In the genomic region with DNA sequence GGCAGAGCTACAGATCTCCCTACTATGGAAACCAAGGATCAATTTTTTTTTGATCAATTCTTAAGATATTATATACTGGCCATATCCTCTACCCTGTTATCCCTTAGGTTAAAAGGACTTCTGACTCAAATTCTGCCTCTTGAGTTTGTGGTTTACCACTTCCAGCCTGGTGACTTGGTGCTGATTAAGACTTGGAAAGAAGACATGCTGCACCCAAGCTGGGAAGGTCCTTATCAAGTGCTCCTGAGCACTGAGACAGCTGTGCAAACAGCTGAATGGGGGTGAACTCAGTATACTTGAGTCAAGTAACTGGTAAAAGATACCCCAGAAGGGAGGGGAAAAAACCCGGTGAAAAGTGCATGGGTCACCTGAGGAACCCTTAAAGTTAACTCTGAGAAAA, we compare ENCODE assay signal across 1 cellular context.
TF ChIP-seq lines count a peak whose summit lies in the region.

No MANE protein-coding gene starts in this region.

TF ChIP-seq in K562, 482 proteins besides CTCF, POLR2A, EP300 and RAD21 (continued from another document and continues in another):
- TF ChIP-seq, protein P1, sequence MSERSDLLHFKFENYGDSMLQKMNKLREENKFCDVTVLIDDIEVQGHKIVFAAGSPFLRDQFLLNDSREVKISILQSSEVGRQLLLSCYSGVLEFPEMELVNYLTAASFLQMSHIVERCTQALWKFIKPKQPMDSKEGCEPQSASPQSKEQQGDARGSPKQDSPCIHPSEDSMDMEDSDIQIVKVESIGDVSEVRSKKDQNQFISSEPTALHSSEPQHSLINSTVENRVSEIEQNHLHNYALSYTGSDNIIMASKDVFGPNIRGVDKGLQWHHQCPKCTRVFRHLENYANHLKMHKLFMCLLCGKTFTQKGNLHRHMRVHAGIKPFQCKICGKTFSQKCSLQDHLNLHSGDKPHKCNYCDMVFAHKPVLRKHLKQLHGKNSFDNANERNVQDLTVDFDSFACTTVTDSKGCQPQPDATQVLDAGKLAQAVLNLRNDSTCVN (CRISPR knock-in tag; IDR thresholded peaks at IDR 0.05) = no peak
- TF ChIP-seq ARID1B (IDR thresholded peaks at IDR 0.05) = peak; percentile 94
- TF ChIP-seq U2AF1 (optimal IDR thresholded peaks at IDR 0.05; ENCODE audit: low read depth, low read length) = no peak
- no peak for TF ChIP-seq PCBP2 (IDR thresholded peaks at IDR 0.05; ENCODE audit: low read depth, low read length, poor library complexity, severe bottlenecking)
- TF ChIP-seq KLF1 (tag; IDR thresholded peaks at IDR 0.05) = no peak
- TF ChIP-seq MYNN (IDR thresholded peaks at IDR 0.05) = peak; percentile 82
- TF ChIP-seq MYNN (CRISPR knock-in tag; IDR thresholded peaks at IDR 0.05) = no peak
- TF ChIP-seq MAZ (CRISPR knock-in tag; conservative IDR thresholded peaks at IDR 0.05 in 1 of 2, IDR thresholded peaks at IDR 0.05 in 1 of 2) = 0 out of 4 replicates have a peak, but pooled peaks of 1 of the 2 experiments have one; percentile 38
- TF ChIP-seq JUNB (CRISPR knock-in tag; conservative IDR thresholded peaks at IDR 0.05) = no peak
- TF ChIP-seq NCOR1 (IDR thresholded peaks at IDR 0.05) = peak; percentile 89
- TF ChIP-seq STAT5A (IDR thresholded peaks at IDR 0.05; ENCODE audit: borderline replicate concordance, low read length) = peak; percentile 80
- no peak for TF ChIP-seq BRD9 (IDR thresholded peaks at IDR 0.05; ENCODE audit: low read depth, partially characterized antibody)
- no peak for TF ChIP-seq ZNF24 (IDR thresholded peaks at IDR 0.05)
- TF ChIP-seq FOXK1 (CRISPR knock-in tag; IDR thresholded peaks at IDR 0.05; ENCODE audit: borderline replicate concordance) = no peak
- no peak for TF ChIP-seq NR1H2 (CRISPR knock-in tag; IDR thresholded peaks at IDR 0.05)
- TF ChIP-seq TAF9B (IDR thresholded peaks at IDR 0.05; ENCODE audit: partially characterized antibody) = peak; percentile 65
- TF ChIP-seq, protein P2, sequence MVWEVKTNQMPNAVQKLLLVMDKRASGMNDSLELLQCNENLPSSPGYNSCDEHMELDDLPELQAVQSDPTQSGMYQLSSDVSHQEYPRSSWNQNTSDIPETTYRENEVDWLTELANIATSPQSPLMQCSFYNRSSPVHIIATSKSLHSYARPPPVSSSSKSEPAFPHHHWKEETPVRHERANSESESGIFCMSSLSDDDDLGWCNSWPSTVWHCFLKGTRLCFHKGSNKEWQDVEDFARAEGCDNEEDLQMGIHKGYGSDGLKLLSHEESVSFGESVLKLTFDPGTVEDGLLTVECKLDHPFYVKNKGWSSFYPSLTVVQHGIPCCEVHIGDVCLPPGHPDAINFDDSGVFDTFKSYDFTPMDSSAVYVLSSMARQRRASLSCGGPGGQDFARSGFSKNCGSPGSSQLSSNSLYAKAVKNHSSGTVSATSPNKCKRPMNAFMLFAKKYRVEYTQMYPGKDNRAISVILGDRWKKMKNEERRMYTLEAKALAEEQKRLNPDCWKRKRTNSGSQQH (CRISPR knock-in tag; IDR thresholded peaks at IDR 0.05) = no peak
- TF ChIP-seq YY1 (IDR thresholded peaks at IDR 0.05; ENCODE audit: borderline replicate concordance in 1 of 3, control insufficient read depth in 1 of 3, extremely low read depth in 1 of 3, insufficient read depth in 3 of 3, insufficient read length in 1 of 3, insufficient replicate concordance in 2 of 3, low read depth in 1 of 3, low read length in 2 of 3) = no peak
- TF ChIP-seq SMARCB1 (IDR thresholded peaks at IDR 0.05; ENCODE audit: insufficient read length, low read depth) = no peak
- no peak for TF ChIP-seq PTRF (tag; IDR thresholded peaks at IDR 0.05)
- TF ChIP-seq, protein P3, sequence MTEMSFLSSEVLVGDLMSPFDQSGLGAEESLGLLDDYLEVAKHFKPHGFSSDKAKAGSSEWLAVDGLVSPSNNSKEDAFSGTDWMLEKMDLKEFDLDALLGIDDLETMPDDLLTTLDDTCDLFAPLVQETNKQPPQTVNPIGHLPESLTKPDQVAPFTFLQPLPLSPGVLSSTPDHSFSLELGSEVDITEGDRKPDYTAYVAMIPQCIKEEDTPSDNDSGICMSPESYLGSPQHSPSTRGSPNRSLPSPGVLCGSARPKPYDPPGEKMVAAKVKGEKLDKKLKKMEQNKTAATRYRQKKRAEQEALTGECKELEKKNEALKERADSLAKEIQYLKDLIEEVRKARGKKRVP (CRISPR knock-in tag; IDR thresholded peaks at IDR 0.05) = no peak
- no peak for TF ChIP-seq SAFB2 (IDR thresholded peaks at IDR 0.05; ENCODE audit: borderline replicate concordance, low read depth, low read length, severe bottlenecking)
- TF ChIP-seq ZNF77 (CRISPR knock-in tag; IDR thresholded peaks at IDR 0.05) = no peak
- TF ChIP-seq PHTF2 (CRISPR knock-in tag; IDR thresholded peaks at IDR 0.05) = no peak
- TF ChIP-seq MEF2A (IDR thresholded peaks at IDR 0.05; ENCODE audit: control insufficient read depth, low read depth, low read length) = 0 out of 2 replicates have a peak, but pooled peaks have one; percentile 25
- TF ChIP-seq, protein P4, sequence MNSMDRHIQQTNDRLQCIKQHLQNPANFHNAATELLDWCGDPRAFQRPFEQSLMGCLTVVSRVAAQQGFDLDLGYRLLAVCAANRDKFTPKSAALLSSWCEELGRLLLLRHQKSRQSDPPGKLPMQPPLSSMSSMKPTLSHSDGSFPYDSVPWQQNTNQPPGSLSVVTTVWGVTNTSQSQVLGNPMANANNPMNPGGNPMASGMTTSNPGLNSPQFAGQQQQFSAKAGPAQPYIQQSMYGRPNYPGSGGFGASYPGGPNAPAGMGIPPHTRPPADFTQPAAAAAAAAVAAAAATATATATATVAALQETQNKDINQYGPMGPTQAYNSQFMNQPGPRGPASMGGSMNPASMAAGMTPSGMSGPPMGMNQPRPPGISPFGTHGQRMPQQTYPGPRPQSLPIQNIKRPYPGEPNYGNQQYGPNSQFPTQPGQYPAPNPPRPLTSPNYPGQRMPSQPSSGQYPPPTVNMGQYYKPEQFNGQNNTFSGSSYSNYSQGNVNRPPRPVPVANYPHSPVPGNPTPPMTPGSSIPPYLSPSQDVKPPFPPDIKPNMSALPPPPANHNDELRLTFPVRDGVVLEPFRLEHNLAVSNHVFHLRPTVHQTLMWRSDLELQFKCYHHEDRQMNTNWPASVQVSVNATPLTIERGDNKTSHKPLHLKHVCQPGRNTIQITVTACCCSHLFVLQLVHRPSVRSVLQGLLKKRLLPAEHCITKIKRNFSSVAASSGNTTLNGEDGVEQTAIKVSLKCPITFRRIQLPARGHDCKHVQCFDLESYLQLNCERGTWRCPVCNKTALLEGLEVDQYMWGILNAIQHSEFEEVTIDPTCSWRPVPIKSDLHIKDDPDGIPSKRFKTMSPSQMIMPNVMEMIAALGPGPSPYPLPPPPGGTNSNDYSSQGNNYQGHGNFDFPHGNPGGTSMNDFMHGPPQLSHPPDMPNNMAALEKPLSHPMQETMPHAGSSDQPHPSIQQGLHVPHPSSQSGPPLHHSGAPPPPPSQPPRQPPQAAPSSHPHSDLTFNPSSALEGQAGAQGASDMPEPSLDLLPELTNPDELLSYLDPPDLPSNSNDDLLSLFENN (IDR thresholded peaks at IDR 0.05; ENCODE audit: low read depth in 2 of 2, low read length in 2 of 2) = peak in 1 of 2 experiments; percentile 89; a peak in 2 of 4 replicates
- TF ChIP-seq ZNF699 (CRISPR knock-in tag; IDR thresholded peaks at IDR 0.05; ENCODE audit: insufficient replicate concordance) = no peak
- TF ChIP-seq HMGN3 (IDR thresholded peaks at IDR 0.05; ENCODE audit: borderline replicate concordance, extremely low read depth, insufficient read length, low read depth, low read length) = no peak
- TF ChIP-seq TEAD4 (IDR thresholded peaks at IDR 0.05; ENCODE audit: low read length) = peak; percentile 95
- TF ChIP-seq TEAD4 (CRISPR knock-in tag; IDR thresholded peaks at IDR 0.05; ENCODE audit: borderline replicate concordance) = no peak
- TF ChIP-seq ZNF133 (CRISPR knock-in tag; IDR thresholded peaks at IDR 0.05) = no peak
- peak in 1 of 2 experiments; percentile 6; a peak in 1 of 4 replicates for TF ChIP-seq SRF (CRISPR knock-in tag; IDR thresholded peaks at IDR 0.05)
- TF ChIP-seq, protein P5, sequence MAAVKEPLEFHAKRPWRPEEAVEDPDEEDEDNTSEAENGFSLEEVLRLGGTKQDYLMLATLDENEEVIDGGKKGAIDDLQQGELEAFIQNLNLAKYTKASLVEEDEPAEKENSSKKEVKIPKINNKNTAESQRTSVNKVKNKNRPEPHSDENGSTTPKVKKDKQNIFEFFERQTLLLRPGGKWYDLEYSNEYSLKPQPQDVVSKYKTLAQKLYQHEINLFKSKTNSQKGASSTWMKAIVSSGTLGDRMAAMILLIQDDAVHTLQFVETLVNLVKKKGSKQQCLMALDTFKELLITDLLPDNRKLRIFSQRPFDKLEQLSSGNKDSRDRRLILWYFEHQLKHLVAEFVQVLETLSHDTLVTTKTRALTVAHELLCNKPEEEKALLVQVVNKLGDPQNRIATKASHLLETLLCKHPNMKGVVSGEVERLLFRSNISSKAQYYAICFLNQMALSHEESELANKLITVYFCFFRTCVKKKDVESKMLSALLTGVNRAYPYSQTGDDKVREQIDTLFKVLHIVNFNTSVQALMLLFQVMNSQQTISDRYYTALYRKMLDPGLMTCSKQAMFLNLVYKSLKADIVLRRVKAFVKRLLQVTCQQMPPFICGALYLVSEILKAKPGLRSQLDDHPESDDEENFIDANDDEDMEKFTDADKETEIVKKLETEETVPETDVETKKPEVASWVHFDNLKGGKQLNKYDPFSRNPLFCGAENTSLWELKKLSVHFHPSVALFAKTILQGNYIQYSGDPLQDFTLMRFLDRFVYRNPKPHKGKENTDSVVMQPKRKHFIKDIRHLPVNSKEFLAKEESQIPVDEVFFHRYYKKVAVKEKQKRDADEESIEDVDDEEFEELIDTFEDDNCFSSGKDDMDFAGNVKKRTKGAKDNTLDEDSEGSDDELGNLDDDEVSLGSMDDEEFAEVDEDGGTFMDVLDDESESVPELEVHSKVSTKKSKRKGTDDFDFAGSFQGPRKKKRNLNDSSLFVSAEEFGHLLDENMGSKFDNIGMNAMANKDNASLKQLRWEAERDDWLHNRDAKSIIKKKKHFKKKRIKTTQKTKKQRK (IDR thresholded peaks at IDR 0.05; ENCODE audit: borderline replicate concordance, low read depth, low read length) = no peak
- TF ChIP-seq, protein P6, sequence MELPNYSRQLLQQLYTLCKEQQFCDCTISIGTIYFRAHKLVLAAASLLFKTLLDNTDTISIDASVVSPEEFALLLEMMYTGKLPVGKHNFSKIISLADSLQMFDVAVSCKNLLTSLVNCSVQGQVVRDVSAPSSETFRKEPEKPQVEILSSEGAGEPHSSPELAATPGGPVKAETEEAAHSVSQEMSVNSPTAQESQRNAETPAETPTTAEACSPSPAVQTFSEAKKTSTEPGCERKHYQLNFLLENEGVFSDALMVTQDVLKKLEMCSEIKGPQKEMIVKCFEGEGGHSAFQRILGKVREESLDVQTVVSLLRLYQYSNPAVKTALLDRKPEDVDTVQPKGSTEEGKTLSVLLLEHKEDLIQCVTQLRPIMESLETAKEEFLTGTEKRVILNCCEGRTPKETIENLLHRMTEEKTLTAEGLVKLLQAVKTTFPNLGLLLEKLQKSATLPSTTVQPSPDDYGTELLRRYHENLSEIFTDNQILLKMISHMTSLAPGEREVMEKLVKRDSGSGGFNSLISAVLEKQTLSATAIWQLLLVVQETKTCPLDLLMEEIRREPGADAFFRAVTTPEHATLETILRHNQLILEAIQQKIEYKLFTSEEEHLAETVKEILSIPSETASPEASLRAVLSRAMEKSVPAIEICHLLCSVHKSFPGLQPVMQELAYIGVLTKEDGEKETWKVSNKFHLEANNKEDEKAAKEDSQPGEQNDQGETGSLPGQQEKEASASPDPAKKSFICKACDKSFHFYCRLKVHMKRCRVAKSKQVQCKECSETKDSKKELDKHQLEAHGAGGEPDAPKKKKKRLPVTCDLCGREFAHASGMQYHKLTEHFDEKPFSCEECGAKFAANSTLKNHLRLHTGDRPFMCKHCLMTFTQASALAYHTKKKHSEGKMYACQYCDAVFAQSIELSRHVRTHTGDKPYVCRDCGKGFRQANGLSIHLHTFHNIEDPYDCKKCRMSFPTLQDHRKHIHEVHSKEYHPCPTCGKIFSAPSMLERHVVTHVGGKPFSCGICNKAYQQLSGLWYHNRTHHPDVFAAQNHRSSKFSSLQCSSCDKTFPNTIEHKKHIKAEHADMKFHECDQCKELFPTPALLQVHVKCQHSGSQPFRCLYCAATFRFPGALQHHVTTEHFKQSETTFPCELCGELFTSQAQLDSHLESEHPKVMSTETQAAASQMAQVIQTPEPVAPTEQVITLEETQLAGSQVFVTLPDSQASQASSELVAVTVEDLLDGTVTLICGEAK (IDR thresholded peaks at IDR 0.05) = no peak
- TF ChIP-seq, protein P6 (CRISPR knock-in tag; IDR thresholded peaks at IDR 0.05) = no peak
- TF ChIP-seq, protein P7, sequence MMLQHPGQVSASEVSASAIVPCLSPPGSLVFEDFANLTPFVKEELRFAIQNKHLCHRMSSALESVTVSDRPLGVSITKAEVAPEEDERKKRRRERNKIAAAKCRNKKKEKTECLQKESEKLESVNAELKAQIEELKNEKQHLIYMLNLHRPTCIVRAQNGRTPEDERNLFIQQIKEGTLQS (IDR thresholded peaks at IDR 0.05) = peak; percentile 36; the same call in 1 of the 2 replicates
- TF ChIP-seq, protein P7 (CRISPR knock-in tag; conservative IDR thresholded peaks at IDR 0.05) = no peak
- TF ChIP-seq HEY1 (CRISPR knock-in tag; IDR thresholded peaks at IDR 0.05; ENCODE audit: borderline replicate concordance) = no peak; the same call in 1 of the 2 replicates
- TF ChIP-seq STAT5B (CRISPR knock-in tag; IDR thresholded peaks at IDR 0.05) = no peak
